In the genomic region with DNA sequence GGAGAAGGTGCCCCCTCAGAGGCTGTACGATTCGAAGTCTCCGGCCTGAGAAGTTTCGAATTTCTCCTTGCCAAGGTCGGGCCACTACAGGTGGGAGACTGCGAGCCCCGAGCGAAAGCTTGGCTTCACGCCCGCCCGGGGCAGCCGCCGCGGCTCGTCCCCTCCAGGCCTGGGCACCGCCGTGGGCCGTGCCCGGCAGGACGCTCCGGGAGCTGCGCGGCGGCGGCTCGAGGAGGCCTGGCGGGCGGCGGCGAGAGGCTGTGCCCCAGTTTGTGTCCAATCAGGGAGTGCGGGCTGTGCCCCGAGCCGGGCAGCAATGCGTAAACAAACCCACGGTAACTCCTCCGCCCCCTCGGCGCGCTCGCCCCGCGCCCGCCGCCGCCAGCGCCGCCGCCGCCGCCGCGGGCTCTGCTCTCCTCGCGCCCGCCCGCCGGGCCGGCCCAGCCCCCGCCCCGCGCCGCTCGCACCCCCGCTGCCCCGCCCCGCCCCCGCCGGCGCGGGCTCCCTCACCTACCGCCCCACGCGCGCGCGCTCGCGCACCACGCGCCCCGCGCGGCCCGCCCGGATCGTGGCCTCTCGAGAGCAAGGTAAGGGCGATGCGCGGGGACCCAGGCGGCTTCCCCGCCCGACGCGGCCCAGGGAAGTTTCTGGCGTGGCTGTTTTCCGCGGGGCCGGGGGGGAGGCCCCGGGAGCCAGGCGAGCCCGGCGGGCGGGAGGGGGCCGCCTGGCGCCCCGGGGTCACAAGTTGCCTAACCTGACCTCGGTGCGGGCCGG, we compare ENCODE assay signal across 8 cellular contexts. TPM values are rescaled to one million over a fixed set of nuclear protein-coding genes. Genes with fewer than 3 reads are reported as not detected.
A peak's percentile ranks its signal among the peaks of the same experiment; 100 is the strongest.
DNase-seq lines count a peak whose midpoint lies in the region; ATAC-seq and TF ChIP-seq lines count a peak whose summit lies in the region.

No MANE protein-coding gene starts in this region.

- peaks cover 8 to 9% of the 10 kb centered on the region in 2 donors for H3K36me3 Mint-ChIP-seq in CD14-positive monocyte
- peaks cover 3% of the 10 kb centered on the region for H3K36me3 Mint-ChIP-seq in activated naive CD8-positive, alpha-beta T cell

- TF ChIP-seq CTCF in CD14-positive monocyte (IDR thresholded peaks at IDR 0.05): no peak

- peaks cover 0 to 7% (median 4%) of the 10 kb centered on the region in 7 donors for H3K9me3 Mint-ChIP-seq in CD14-positive monocyte
- no peaks in the 10 kb centered on the region for H3K9me3 Mint-ChIP-seq in activated naive CD8-positive, alpha-beta T cell (ENCODE audit: low read depth)

- peak; percentile 45 for ATAC-seq in GM19328 (IDR thresholded peaks at IDR 0.05; ENCODE audit: unreplicated experiment)
- ATAC-seq in HG03442 (IDR thresholded peaks at IDR 0.05; ENCODE audit: unreplicated experiment): peak; percentile 52

- peak overlapping the region; percentile 79 to 82 for H3K4me3 Mint-ChIP-seq in CD14-positive monocyte
- H3K4me3 Mint-ChIP-seq in activated naive CD8-positive, alpha-beta T cell: peak overlapping the region; percentile 91

- intact Hi-C loops in CD14-positive monocyte (cut with micrococcal nuclease): loop anchor here (2.0 to 5.0 kb wide), 2 partner anchors 35 to 58 kb away; partner anchors contain the start of gene PCGF5 (in 1 of the 2)

- peaks cover 18% of the 10 kb centered on the region for H3K4me1 Mint-ChIP-seq in CD14-positive monocyte
- peaks cover 52% of the 10 kb centered on the region for H3K4me1 Mint-ChIP-seq in activated naive CD8-positive, alpha-beta T cell (ENCODE audit: low read depth)

- peak overlapping the region; percentile 97 for H3K27ac ChIP-seq in substantia nigra (ENCODE audit: low read depth, low read length, poor library complexity, severe bottlenecking)

- peak; percentile 69 for DNase-seq in CD14-positive monocyte (ENCODE audit: low spot score)
- peak; percentile 28 for DNase-seq in SK-MEL-5 (ENCODE audit: low read depth, low spot score)
- peak; percentile 87 for DNase-seq in globus pallidus (ENCODE audit: low spot score)
- peak in 55 of 56 donors; percentile 23 to 94 (median 79) for DNase-seq in nucleus accumbens (lab: John Stamatoyannopoulos, UW)
- DNase-seq in substantia nigra (lab: John Stamatoyannopoulos, UW): peak; percentile 14 to 90 (median 80)

- peaks cover 30 to 42% (median 37%) of the 10 kb centered on the region in 3 donors for H3K27me3 Mint-ChIP-seq in CD14-positive monocyte (ENCODE audit: low read depth in 3 of 3)
- no peaks in the 10 kb centered on the region for H3K27me3 Mint-ChIP-seq in activated naive CD8-positive, alpha-beta T cell

- peak overlapping the region in 2 of 7 donors; percentile 63 to 79 for H3K27ac Mint-ChIP-seq in CD14-positive monocyte
- H3K27ac Mint-ChIP-seq in activated naive CD8-positive, alpha-beta T cell: peak overlapping the region; percentile 94

- in situ Hi-C loops in SK-MEL-5 (cut with HindIII; ENCODE audit: low pct_unique_long_range_greater_than_20kb, low sequenced_read_pairs): no loop called here

RNA-seq across cellular contexts. Expression of gene PCGF5, which starts 57.8 kb away (rescaled TPM):
- 10 to 100 TPM; 58.7 to 80.3 TPM for polyA plus RNA-seq in CD14-positive monocyte
- 22.1 and 24.4 TPM in 2 replicates for total RNA-seq in SK-MEL-5 (2014; rRNA removed; shearing (Covaris generic))
- polyA plus RNA-seq in SK-MEL-5 (2015; cell fraction: cytosol; rRNA removed): 29.7 and 34.1 TPM in 2 replicates
- 10.6 and 21.2 TPM in 2 replicates for polyA plus RNA-seq in SK-MEL-5 (2015; cell fraction: nucleus; rRNA removed)

Comparison
In these comparisons a context has a peak if more than half of its experiments do, and no peak if none do; other contexts are left out.
1. Peak in every context shown above with its lines: DNase-seq, ATAC-seq and H3K27ac ChIP-seq.
2. DNase-seq: peak in every context shown above with its lines; median percentile 87 in globus pallidus; 80 in substantia nigra; 79 in nucleus accumbens; 69 in CD14-positive monocyte; 28 in SK-MEL-5.